In genomic region chr2:187011206-187011605, GRCh38 we compare ENCODE assay signal across 27 cellular contexts.
"Had no signal": no experiment of that assay in that cellular context is flagged by ENCODE, and none has a peak within 500 bp of the region (broad histone marks: within the 10 kb centered on the region; RNA-seq: fewer than 3 reads in every experiment).

No MANE protein-coding gene starts in this region.

- ATAC-seq: activated T-cell treated with anti-CD3 and anti-CD28 coated beads, Interleukin-2, amount 50 U/mL, for 72 hours; body of pancreas; natural killer cell; sciatic nerve had no signal

- H3K4me1 Mint-ChIP-seq: memory B cell; natural killer cell; stimulated activated effector memory CD8-positive, alpha-beta T cell treated with anti-CD3 and anti-CD28 coated beads, Interleukin-12 subunit alpha, Interleukin-12 subunit beta, amount 100 ng/mL, for 72 hours had no signal

- H3K9me3 ChIP-seq: body of pancreas, esophagus squamous epithelium, ovary, thoracic aorta, uterus had no signal

- H3K27ac ChIP-seq: body of pancreas, coronary artery, esophagus squamous epithelium, ovary, skin epidermis, thoracic aorta, uterus, VCaP had no signal

- H3K36me3 ChIP-seq: esophagus squamous epithelium, ovary, thoracic aorta, uterus had no signal

- H3K27me3 ChIP-seq: body of pancreas, esophagus squamous epithelium, ovary, uterus had no signal

- DNase-seq: activated CD4-positive, alpha-beta T cell treated with anti-CD3 and anti-CD28 coated beads for 4 hours; activated CD4-positive, alpha-beta T cell treated with anti-CD3 and anti-CD28 coated beads, Interleukin-2, amount 50 U/mL, for 4 hours; activated naive CD4-positive, alpha-beta T cell; activated T-cell treated with anti-CD3 and anti-CD28 coated beads for 4 hours; activated T-cell treated with anti-CD3 and anti-CD28 coated beads, Interleukin-2, amount 50 U/mL, for 72 hours; aorta; body of pancreas; esophagus squamous epithelium; natural killer cell; ovary; retina; stimulated activated CD4-positive, alpha-beta T cell treated with anti-CD3 and anti-CD28 coated beads, Interleukin-4, amount 100 ng/mL, for 24 hours; SW 1271; T-helper 9 cell; uterus had no signal

- H3K4me3 ChIP-seq: body of pancreas, coronary artery, esophagus squamous epithelium, ovary, skin epidermis, thoracic aorta, uterus had no signal

- H3K36me3 Mint-ChIP-seq: activated naive CD8-positive, alpha-beta T cell; memory B cell; natural killer cell; stimulated activated effector memory CD8-positive, alpha-beta T cell treated with anti-CD3 and anti-CD28 coated beads, Interleukin-12 subunit alpha, Interleukin-12 subunit beta, amount 100 ng/mL, for 72 hours; type B pancreatic cell had no signal

- H3K27me3 Mint-ChIP-seq: activated naive CD8-positive, alpha-beta T cell; memory B cell; progenitor cell of endocrine pancreas; stimulated activated naive CD8-positive, alpha-beta T cell treated with anti-CD3 and anti-CD28 coated beads, Interleukin-15, Interleukin-2, amounts not matched to agents 100 ng/mL and 50 ng/mL, for 24 hours; type B pancreatic cell had no signal

- H3K9me3 Mint-ChIP-seq: activated T-cell treated with anti-CD3 and anti-CD28 coated beads, Interleukin-2, amount 50 U/mL, for 72 hours; memory B cell; stimulated activated naive CD8-positive, alpha-beta T cell treated with anti-CD3 and anti-CD28 coated beads, Interleukin-15, Interleukin-2, amounts not matched to agents 100 ng/mL and 50 ng/mL, for 24 hours; T-helper 1 cell treated with Interleukin-12 subunit alpha and Interleukin-12 subunit beta and Interleukin-4 antibody, amounts not matched to agents 30 μg/mL and 1 μg/mL, for 36 hours; type B pancreatic cell had no signal

- H3K4me3 Mint-ChIP-seq: activated naive CD8-positive, alpha-beta T cell; activated T-cell treated with anti-CD3 and anti-CD28 coated beads, Interleukin-2, amount 50 U/mL, for 72 hours; memory B cell; natural killer cell; stimulated activated effector memory CD8-positive, alpha-beta T cell treated with anti-CD3 and anti-CD28 coated beads, Interleukin-12 subunit alpha, Interleukin-12 subunit beta, amount 100 ng/mL, for 72 hours; stimulated activated naive CD8-positive, alpha-beta T cell treated with anti-CD3 and anti-CD28 coated beads, Interleukin-15, Interleukin-2, amounts not matched to agents 100 ng/mL and 50 ng/mL, for 24 hours; T-helper 1 cell treated with Interleukin-12 subunit alpha and Interleukin-12 subunit beta and Interleukin-4 antibody, amounts not matched to agents 30 μg/mL and 1 μg/mL, for 36 hours; type B pancreatic cell had no signal

- H3K4me1 ChIP-seq: body of pancreas, esophagus squamous epithelium, uterus had no signal

- H3K27ac Mint-ChIP-seq: activated naive CD8-positive, alpha-beta T cell; activated T-cell treated with anti-CD3 and anti-CD28 coated beads, Interleukin-2, amount 50 U/mL, for 72 hours; memory B cell; natural killer cell; progenitor cell of endocrine pancreas; stimulated activated effector memory CD8-positive, alpha-beta T cell treated with anti-CD3 and anti-CD28 coated beads, Interleukin-12 subunit alpha, Interleukin-12 subunit beta, amount 100 ng/mL, for 72 hours; stimulated activated naive CD8-positive, alpha-beta T cell treated with anti-CD3 and anti-CD28 coated beads, Interleukin-15, Interleukin-2, amounts not matched to agents 100 ng/mL and 50 ng/mL, for 24 hours; T-helper 1 cell treated with Interleukin-12 subunit alpha and Interleukin-12 subunit beta and Interleukin-4 antibody, amounts not matched to agents 30 μg/mL and 1 μg/mL, for 36 hours; type B pancreatic cell had no signal
